In genomic region chr1:39398278-39399010, GRCh38 we compare ENCODE assay signal across 9 cellular contexts.
A peak's percentile ranks its signal among the peaks of the same experiment; 100 is the strongest.
DNase-seq lines count a peak whose midpoint lies in the region; ATAC-seq, FAIRE-seq and TF ChIP-seq lines count a peak whose summit lies in the region.
"Had no signal": no experiment of that assay in that cellular context is flagged by ENCODE, and none has a peak within 500 bp of the region (broad histone marks: within the 10 kb centered on the region; RNA-seq: fewer than 3 reads in every experiment).

No MANE protein-coding gene starts in this region.

- peaks cover 34% of the 10 kb centered on the region for H3K4me1 ChIP-seq in smooth muscle cell (ENCODE audit: low read depth)

- H3K4me2 ChIP-seq in smooth muscle cell: peak overlapping the region; percentile 65

- no peaks in the 10 kb centered on the region for H3K36me3 ChIP-seq in smooth muscle cell (ENCODE audit: low read depth)

- H3K4me3 ChIP-seq in astrocyte of the spinal cord (ENCODE audit: low read depth, low read length): no peak overlapping the region
- H3K4me3 ChIP-seq in smooth muscle cell: no peak overlapping the region

- H4K20me1 ChIP-seq in smooth muscle cell (ENCODE audit: low read depth): peaks cover 25% of the 10 kb centered on the region

- H3K27ac ChIP-seq in smooth muscle cell (ENCODE audit: low read depth): peak overlapping the region; percentile 95

- H3K79me2 ChIP-seq in smooth muscle cell (ENCODE audit: low read depth): peaks cover 80% of the 10 kb centered on the region

- peak overlapping the region; percentile 56 for H3K9ac ChIP-seq in smooth muscle cell (ENCODE audit: low read depth)

- ATAC-seq in HG03439 (IDR thresholded peaks at IDR 0.05; ENCODE audit: unreplicated experiment): no peak

- no peak for TF ChIP-seq CTCF in astrocyte of the spinal cord (IDR thresholded peaks at IDR 0.05; ENCODE audit: low read depth, low read length)
- no peak for TF ChIP-seq CTCF in smooth muscle cell (IDR thresholded peaks at IDR 0.05; ENCODE audit: borderline replicate concordance, insufficient read depth, poor library complexity, severe bottlenecking)

- H2AFZ ChIP-seq in smooth muscle cell (ENCODE audit: low read depth): no peak overlapping the region

- DNase-seq in activated CD8-positive, alpha-beta memory T cell treated with anti-CD3 and anti-CD28 coated beads, Interleukin-2, amount 50 U/mL, for 4 hours: peak; percentile 20
- no peak for DNase-seq in activated CD8-positive, alpha-beta memory T cell treated with anti-CD3 and anti-CD28 coated beads, Interleukin-2, amount 50 U/mL, for 48 hours
- peak; percentile 98 for DNase-seq in RCC 7860 (ENCODE audit: low spot score)
- peak; percentile 98 for DNase-seq in astrocyte of the spinal cord (ENCODE audit: low read depth, low spot score)
- DNase-seq in islet precursor cell: peak; percentile 97
- DNase-seq in smooth muscle cell (lab: John Stamatoyannopoulos, UW; ENCODE audit: unreplicated experiment): peak; percentile 5
- no peak for DNase-seq in NCI-H2196 treated with DMSO at 0.1 percent for 48 hours (lab: John Stamatoyannopoulos, UW; ENCODE audit: unreplicated experiment)

- H3K27me3 ChIP-seq in smooth muscle cell (ENCODE audit: low read depth): no peaks in the 10 kb centered on the region

- no peaks in the 10 kb centered on the region for H3K9me3 ChIP-seq in smooth muscle cell (replicated peaks; ENCODE audit: low read depth)

- 22% methylated on average over 6 of the region's 6 CpGs for WGBS in smooth muscle cell (ENCODE audit: low lambda C conversion rate)

- H3F3A ChIP-seq in smooth muscle cell (ENCODE audit: low read depth): peaks cover 38% of the 10 kb centered on the region

- peak; percentile 98 for FAIRE-seq in RCC 7860 (lab: Jason Lieb, UNC)
- FAIRE-seq: frontal cortex had no signal

- in situ Hi-C loops in astrocyte of the spinal cord (cut with HindIII; ENCODE audit: low sequenced_read_pairs): no loop called here

Comparison
In these comparisons a context has a peak if more than half of its experiments do, and no peak if none do; other contexts are left out.
1. DNase-seq: peak in activated CD8-positive, alpha-beta memory T cell treated with anti-CD3 and anti-CD28 coated beads, Interleukin-2, amount 50 U/mL, for 4 hours (single experiment), RCC 7860 (single experiment), astrocyte of the spinal cord (single experiment), islet precursor cell (single experiment) and smooth muscle cell (single experiment); none in activated CD8-positive, alpha-beta memory T cell treated with anti-CD3 and anti-CD28 coated beads, Interleukin-2, amount 50 U/mL, for 48 hours (single experiment) and NCI-H2196 treated with DMSO at 0.1 percent for 48 hours (single experiment).